In genomic region chr7:143240323-143241168, GRCh38 we compare ENCODE assay signal across 8 cellular contexts. TPM values are rescaled to one million over a fixed set of nuclear protein-coding genes. Genes with fewer than 3 reads are reported as not detected.
DNase-seq lines count a peak whose midpoint lies in the region; ATAC-seq, FAIRE-seq and TF ChIP-seq lines count a peak whose summit lies in the region.

No MANE protein-coding gene starts in this region.

- peak overlapping the region; percentile 50 for H3K4me3 Mint-ChIP-seq in activated T-helper 17 cell treated with anti-CD3 and anti-CD28 coated beads, Interleukin-2, amount 50 U/mL, for 72 hours

- TF ChIP-seq POLR2A in transverse colon (IDR thresholded peaks at IDR 0.05) = no peak

- H3K27me3 ChIP-seq in KMS-11 (ENCODE audit: insufficient read depth, low read depth) = no peaks in the 10 kb centered on the region
- no peaks in the 10 kb centered on the region for H3K27me3 ChIP-seq in osteoblast (ENCODE audit: insufficient read depth, low read length)
- no peaks in the 10 kb centered on the region for H3K27me3 ChIP-seq in transverse colon

- intact Hi-C loops in transverse colon (cut with DNase I; ENCODE audit: low total_unique reads) = loop anchor here (2.0 to 5.0 kb wide), 2 partner anchors 67 to 176 kb away; no protein-coding TSS in a partner anchor

- H3K4me3 ChIP-seq in KMS-11 (IDR thresholded peaks at IDR 0.05; ENCODE audit: insufficient read depth, low read depth, low read length) = no peak overlapping the region
- H3K4me3 ChIP-seq in osteoblast (ENCODE audit: insufficient read depth, low read length) = peak overlapping the region; percentile 47
- H3K4me3 ChIP-seq in transverse colon = no peak overlapping the region

- no peaks in the 10 kb centered on the region for H3K79me2 ChIP-seq in KMS-11 (ENCODE audit: insufficient read depth, low read depth)
- no peaks in the 10 kb centered on the region for H3K79me2 ChIP-seq in osteoblast (ENCODE audit: insufficient read depth, low read length)

- H3K27me3 Mint-ChIP-seq in activated T-helper 17 cell treated with anti-CD3 and anti-CD28 coated beads, Interleukin-2, amount 50 U/mL, for 72 hours = peaks cover 11% of the 10 kb centered on the region

- no peaks in the 10 kb centered on the region for H4K20me1 ChIP-seq in KMS-11 (ENCODE audit: insufficient read depth)
- no peaks in the 10 kb centered on the region for H4K20me1 ChIP-seq in osteoblast (ENCODE audit: insufficient read depth, low read length)

- peak; percentile 98 for TF ChIP-seq CTCF in KMS-11 (conservative IDR thresholded peaks at IDR 0.05; ENCODE audit: low read depth, low read length)
- TF ChIP-seq CTCF in osteoblast (IDR thresholded peaks at IDR 0.05; ENCODE audit: extremely low read depth, low read depth, low read length) = peak; percentile 95
- TF ChIP-seq CTCF in transverse colon (IDR thresholded peaks at IDR 0.05) = peak; percentile 86 to 95 (median 89)

- H2AFZ ChIP-seq in KMS-11 (ENCODE audit: low read depth) = no peak overlapping the region
- peak overlapping the region; percentile 50 for H2AFZ ChIP-seq in osteoblast (ENCODE audit: low read length)

- peak overlapping the region; percentile 49 for H3K27ac Mint-ChIP-seq in activated T-helper 17 cell treated with anti-CD3 and anti-CD28 coated beads, Interleukin-2, amount 50 U/mL, for 72 hours

- WGBS in transverse colon (ENCODE audit: low coverage in 1 of 2), 2 donors = 11 to 12% methylated on average over 8 of the region's 8 CpGs

- H3K9me3 ChIP-seq in osteoblast (ENCODE audit: low read depth, low read length) (peaks cover 6% of the 10 kb centered on the region), transverse colon (peaks cover 0 to 4% of the 10 kb centered on the region in 2 donors)

- H3K9ac ChIP-seq in KMS-11 = no peak overlapping the region

- FAIRE-seq in RCC 7860 (lab: Jason Lieb, UNC) = peak; percentile 32

- H3K4me2 ChIP-seq in KMS-11 (no peak overlapping the region), osteoblast (ENCODE audit: insufficient read depth, low read length) (peak overlapping the region; percentile 66)

- peak; percentile 89 for ATAC-seq in GM21717 (IDR thresholded peaks at IDR 0.05; ENCODE audit: unreplicated experiment)
- ATAC-seq in activated T-helper 17 cell treated with anti-CD3 and anti-CD28 coated beads, Interleukin-2, amount 50 U/mL, for 72 hours (replicated peaks) = peak; percentile 71

- peaks cover 18% of the 10 kb centered on the region for H3K4me1 Mint-ChIP-seq in activated T-helper 17 cell treated with anti-CD3 and anti-CD28 coated beads, Interleukin-2, amount 50 U/mL, for 72 hours

- peaks cover 20% of the 10 kb centered on the region for H3K9me3 Mint-ChIP-seq in activated T-helper 17 cell treated with anti-CD3 and anti-CD28 coated beads, Interleukin-2, amount 50 U/mL, for 72 hours

- H3K36me3 ChIP-seq in KMS-11 (ENCODE audit: insufficient read depth) (no peaks in the 10 kb centered on the region), osteoblast (ENCODE audit: insufficient read depth, low read length) (no peaks in the 10 kb centered on the region), transverse colon (no peaks in the 10 kb centered on the region)

- no peak for TF ChIP-seq EP300 in transverse colon (IDR thresholded peaks at IDR 0.05; ENCODE audit: low read depth)

- H3K27ac ChIP-seq in KMS-11 = no peak overlapping the region
- H3K27ac ChIP-seq in osteoblast (ENCODE audit: low read depth, low read length) = peak overlapping the region; percentile 85
- no peak overlapping the region for H3K27ac ChIP-seq in transverse colon

- DNase-seq in Daoy (ENCODE audit: low read depth) = peak; percentile 75
- peak; percentile 63 for DNase-seq in RCC 7860 (ENCODE audit: low spot score)
- peak; percentile 64 for DNase-seq in foreskin melanocyte
- DNase-seq in osteoblast (ENCODE audit: insufficient read length, low spot score, missing footprints) = peak; percentile 15
- peak; percentile 75 for DNase-seq in transverse colon

- no peaks in the 10 kb centered on the region for H3K36me3 Mint-ChIP-seq in activated T-helper 17 cell treated with anti-CD3 and anti-CD28 coated beads, Interleukin-2, amount 50 U/mL, for 72 hours (ENCODE audit: low read depth)

- in situ Hi-C loops in transverse colon (cut with MboI; ENCODE audit: low pct_ligation_motif_present in 1 of 4, low pct_unique_long_range_greater_than_20kb in 1 of 4, low sequenced_read_pairs in 3 of 4) = loop anchor here in 3 of 4 donors (5.0 to 10.0 kb wide), 4 partner anchors 62 to 174 kb away; partner anchors contain the start of gene EPHA1 (in 1 of the 3)

- peaks cover 5% of the 10 kb centered on the region for H3K4me1 ChIP-seq in KMS-11 (ENCODE audit: low read depth, poor library complexity, severe bottlenecking)
- peaks cover 19% of the 10 kb centered on the region for H3K4me1 ChIP-seq in osteoblast (ENCODE audit: insufficient read depth, low read length)
- peaks cover 0 to 30% (median 9%) of the 10 kb centered on the region in 4 donors for H3K4me1 ChIP-seq in transverse colon

RNA-seq across cellular contexts. Expression of gene TAS2R40, which starts 18.7 kb away (rescaled TPM):
- total RNA-seq in Daoy (2014; rRNA removed; shearing (Covaris generic)) = not detected in 2 replicates
- total RNA-seq in activated T-helper 17 cell treated with anti-CD3 and anti-CD28 coated beads, Interleukin-2, amount 50 U/mL, for 72 hours = not detected
- total RNA-seq in osteoblast (not detected in 2 replicates), transverse colon (not detected)

RNA-seq across cellular contexts. Expression of gene GSTK1, which starts 22.7 kb away (rescaled TPM):
- 90.7 and 95.8 TPM in 2 replicates for total RNA-seq in Daoy (2014; rRNA removed; shearing (Covaris generic))
- 100 to 1,000 TPM; 214 to 269 TPM for total RNA-seq in activated T-helper 17 cell treated with anti-CD3 and anti-CD28 coated beads, Interleukin-2, amount 50 U/mL, for 72 hours
- total RNA-seq in osteoblast (91.3 and 99.9 TPM in 2 replicates), transverse colon (100 to 1,000 TPM; 333 to 472 (median 376) TPM)

RNA-seq across cellular contexts. Expression of gene TMEM139, which starts 44.2 kb away (rescaled TPM):
- total RNA-seq in Daoy (2014; rRNA removed; shearing (Covaris generic)) = not detected in 2 replicates
- 1 to 10 TPM in 1 of 2 donors, under 1 TPM in 1; 0.86 to 1.9 TPM for total RNA-seq in activated T-helper 17 cell treated with anti-CD3 and anti-CD28 coated beads, Interleukin-2, amount 50 U/mL, for 72 hours
- total RNA-seq in osteoblast (not detected in 2 replicates), transverse colon (100 to 1,000 TPM in 1 of 4 donors, 10 to 100 TPM in 3; 46.4 to 127 (median 52.2) TPM)

RNA-seq across cellular contexts. Expression of gene CASP2, which starts 47.6 kb away (rescaled TPM):
- 16.0 and 21.4 TPM in 2 replicates for total RNA-seq in Daoy (2014; rRNA removed; shearing (Covaris generic))
- 100 to 1,000 TPM; 110 to 119 TPM for total RNA-seq in activated T-helper 17 cell treated with anti-CD3 and anti-CD28 coated beads, Interleukin-2, amount 50 U/mL, for 72 hours
- total RNA-seq in osteoblast (7.6 and 10.9 TPM in 2 replicates), transverse colon (10 to 100 TPM; 13.5 to 38.9 (median 17.6) TPM)

RNA-seq across cellular contexts. Expression of gene TAS2R39, which starts 57.3 kb away (rescaled TPM):
- total RNA-seq in Daoy (2014; rRNA removed; shearing (Covaris generic)) = not detected in 2 replicates
- total RNA-seq in activated T-helper 17 cell treated with anti-CD3 and anti-CD28 coated beads, Interleukin-2, amount 50 U/mL, for 72 hours = not detected
- total RNA-seq in osteoblast = not detected in 2 replicates
- total RNA-seq in transverse colon = not detected

Comparison
In these comparisons a context has a peak if more than half of its experiments do, and no peak if none do; other contexts are left out.
1. DNase-seq: peak in every context shown above with its lines; median percentile 75 in Daoy; 75 in transverse colon; 64 in foreskin melanocyte; 63 in RCC 7860; 15 in osteoblast.
2. RNA of gene TMEM139, which starts 44.2 kb away (total RNA-seq): 46.4 to 127 TPM in transverse colon; 0.86 to 1.9 TPM in activated T-helper 17 cell treated with anti-CD3 and anti-CD28 coated beads, Interleukin-2, amount 50 U/mL, for 72 hours, not detected in Daoy and not detected in osteoblast; every median in the first group is over 10 times any median in the second.
3. Peak in every context shown above with its lines, with median percentiles within 50 percentile points of each other: CTCF ChIP-seq.